In the genomic region with DNA sequence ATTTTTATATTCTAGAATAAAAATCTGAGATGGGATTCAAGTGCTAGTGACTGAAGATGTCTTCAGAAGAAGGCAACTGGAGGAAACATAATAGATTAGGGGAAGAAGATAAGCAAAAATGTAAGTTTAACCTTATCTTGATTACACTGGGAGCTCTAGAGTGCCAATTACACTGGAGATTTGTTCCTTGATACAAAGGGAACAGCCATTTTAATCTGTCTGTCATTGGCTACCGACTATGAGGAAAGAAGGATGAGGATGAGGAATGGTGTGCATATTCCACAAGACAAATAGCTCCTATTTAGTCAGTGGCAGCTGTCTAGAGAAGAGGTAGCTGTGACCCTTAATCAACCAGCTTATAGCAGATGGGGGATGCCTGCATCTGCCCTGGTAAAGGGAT, we compare ENCODE assay signal across 1 cellular context.
TF ChIP-seq lines count a peak whose summit lies in the region.

No MANE protein-coding gene starts in this region.

TF ChIP-seq in H1, 55 proteins besides CTCF, POLR2A, EP300 and RAD21 (continued from another document):
- TF ChIP-seq, protein P1, sequence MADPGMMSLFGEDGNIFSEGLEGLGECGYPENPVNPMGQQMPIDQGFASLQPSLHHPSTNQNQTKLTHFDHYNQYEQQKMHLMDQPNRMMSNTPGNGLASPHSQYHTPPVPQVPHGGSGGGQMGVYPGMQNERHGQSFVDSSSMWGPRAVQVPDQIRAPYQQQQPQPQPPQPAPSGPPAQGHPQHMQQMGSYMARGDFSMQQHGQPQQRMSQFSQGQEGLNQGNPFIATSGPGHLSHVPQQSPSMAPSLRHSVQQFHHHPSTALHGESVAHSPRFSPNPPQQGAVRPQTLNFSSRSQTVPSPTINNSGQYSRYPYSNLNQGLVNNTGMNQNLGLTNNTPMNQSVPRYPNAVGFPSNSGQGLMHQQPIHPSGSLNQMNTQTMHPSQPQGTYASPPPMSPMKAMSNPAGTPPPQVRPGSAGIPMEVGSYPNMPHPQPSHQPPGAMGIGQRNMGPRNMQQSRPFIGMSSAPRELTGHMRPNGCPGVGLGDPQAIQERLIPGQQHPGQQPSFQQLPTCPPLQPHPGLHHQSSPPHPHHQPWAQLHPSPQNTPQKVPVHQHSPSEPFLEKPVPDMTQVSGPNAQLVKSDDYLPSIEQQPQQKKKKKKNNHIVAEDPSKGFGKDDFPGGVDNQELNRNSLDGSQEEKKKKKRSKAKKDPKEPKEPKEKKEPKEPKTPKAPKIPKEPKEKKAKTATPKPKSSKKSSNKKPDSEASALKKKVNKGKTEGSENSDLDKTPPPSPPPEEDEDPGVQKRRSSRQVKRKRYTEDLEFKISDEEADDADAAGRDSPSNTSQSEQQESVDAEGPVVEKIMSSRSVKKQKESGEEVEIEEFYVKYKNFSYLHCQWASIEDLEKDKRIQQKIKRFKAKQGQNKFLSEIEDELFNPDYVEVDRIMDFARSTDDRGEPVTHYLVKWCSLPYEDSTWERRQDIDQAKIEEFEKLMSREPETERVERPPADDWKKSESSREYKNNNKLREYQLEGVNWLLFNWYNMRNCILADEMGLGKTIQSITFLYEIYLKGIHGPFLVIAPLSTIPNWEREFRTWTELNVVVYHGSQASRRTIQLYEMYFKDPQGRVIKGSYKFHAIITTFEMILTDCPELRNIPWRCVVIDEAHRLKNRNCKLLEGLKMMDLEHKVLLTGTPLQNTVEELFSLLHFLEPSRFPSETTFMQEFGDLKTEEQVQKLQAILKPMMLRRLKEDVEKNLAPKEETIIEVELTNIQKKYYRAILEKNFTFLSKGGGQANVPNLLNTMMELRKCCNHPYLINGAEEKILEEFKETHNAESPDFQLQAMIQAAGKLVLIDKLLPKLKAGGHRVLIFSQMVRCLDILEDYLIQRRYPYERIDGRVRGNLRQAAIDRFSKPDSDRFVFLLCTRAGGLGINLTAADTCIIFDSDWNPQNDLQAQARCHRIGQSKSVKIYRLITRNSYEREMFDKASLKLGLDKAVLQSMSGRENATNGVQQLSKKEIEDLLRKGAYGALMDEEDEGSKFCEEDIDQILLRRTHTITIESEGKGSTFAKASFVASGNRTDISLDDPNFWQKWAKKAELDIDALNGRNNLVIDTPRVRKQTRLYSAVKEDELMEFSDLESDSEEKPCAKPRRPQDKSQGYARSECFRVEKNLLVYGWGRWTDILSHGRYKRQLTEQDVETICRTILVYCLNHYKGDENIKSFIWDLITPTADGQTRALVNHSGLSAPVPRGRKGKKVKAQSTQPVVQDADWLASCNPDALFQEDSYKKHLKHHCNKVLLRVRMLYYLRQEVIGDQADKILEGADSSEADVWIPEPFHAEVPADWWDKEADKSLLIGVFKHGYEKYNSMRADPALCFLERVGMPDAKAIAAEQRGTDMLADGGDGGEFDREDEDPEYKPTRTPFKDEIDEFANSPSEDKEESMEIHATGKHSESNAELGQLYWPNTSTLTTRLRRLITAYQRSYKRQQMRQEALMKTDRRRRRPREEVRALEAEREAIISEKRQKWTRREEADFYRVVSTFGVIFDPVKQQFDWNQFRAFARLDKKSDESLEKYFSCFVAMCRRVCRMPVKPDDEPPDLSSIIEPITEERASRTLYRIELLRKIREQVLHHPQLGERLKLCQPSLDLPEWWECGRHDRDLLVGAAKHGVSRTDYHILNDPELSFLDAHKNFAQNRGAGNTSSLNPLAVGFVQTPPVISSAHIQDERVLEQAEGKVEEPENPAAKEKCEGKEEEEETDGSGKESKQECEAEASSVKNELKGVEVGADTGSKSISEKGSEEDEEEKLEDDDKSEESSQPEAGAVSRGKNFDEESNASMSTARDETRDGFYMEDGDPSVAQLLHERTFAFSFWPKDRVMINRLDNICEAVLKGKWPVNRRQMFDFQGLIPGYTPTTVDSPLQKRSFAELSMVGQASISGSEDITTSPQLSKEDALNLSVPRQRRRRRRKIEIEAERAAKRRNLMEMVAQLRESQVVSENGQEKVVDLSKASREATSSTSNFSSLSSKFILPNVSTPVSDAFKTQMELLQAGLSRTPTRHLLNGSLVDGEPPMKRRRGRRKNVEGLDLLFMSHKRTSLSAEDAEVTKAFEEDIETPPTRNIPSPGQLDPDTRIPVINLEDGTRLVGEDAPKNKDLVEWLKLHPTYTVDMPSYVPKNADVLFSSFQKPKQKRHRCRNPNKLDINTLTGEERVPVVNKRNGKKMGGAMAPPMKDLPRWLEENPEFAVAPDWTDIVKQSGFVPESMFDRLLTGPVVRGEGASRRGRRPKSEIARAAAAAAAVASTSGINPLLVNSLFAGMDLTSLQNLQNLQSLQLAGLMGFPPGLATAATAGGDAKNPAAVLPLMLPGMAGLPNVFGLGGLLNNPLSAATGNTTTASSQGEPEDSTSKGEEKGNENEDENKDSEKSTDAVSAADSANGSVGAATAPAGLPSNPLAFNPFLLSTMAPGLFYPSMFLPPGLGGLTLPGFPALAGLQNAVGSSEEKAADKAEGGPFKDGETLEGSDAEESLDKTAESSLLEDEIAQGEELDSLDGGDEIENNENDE (IDR thresholded peaks at IDR 0.05; ENCODE audit: insufficient replicate concordance, low read length), result no peak
- TF ChIP-seq, protein P2, sequence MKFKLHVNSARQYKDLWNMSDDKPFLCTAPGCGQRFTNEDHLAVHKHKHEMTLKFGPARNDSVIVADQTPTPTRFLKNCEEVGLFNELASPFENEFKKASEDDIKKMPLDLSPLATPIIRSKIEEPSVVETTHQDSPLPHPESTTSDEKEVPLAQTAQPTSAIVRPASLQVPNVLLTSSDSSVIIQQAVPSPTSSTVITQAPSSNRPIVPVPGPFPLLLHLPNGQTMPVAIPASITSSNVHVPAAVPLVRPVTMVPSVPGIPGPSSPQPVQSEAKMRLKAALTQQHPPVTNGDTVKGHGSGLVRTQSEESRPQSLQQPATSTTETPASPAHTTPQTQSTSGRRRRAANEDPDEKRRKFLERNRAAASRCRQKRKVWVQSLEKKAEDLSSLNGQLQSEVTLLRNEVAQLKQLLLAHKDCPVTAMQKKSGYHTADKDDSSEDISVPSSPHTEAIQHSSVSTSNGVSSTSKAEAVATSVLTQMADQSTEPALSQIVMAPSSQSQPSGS (IDR thresholded peaks at IDR 0.05; ENCODE audit: low read length), result no peak
- TF ChIP-seq CBX8 (IDR thresholded peaks at IDR 0.05; ENCODE audit: borderline replicate concordance, low read depth, low read length) (no peak), GABPA (IDR thresholded peaks at IDR 0.05; ENCODE audit: borderline replicate concordance, insufficient read depth, low read length) (no peak), CHD1 (IDR thresholded peaks at IDR 0.05; ENCODE audit: low read depth, low read length) (no peak), CEBPB (IDR thresholded peaks at IDR 0.05; ENCODE audit: low read depth, low read length) (no peak), SIN3A (conservative IDR thresholded peaks at IDR 0.05 in 1 of 2, IDR thresholded peaks at IDR 0.05 in 1 of 2; ENCODE audit: low read depth in 1 of 2, low read length in 2 of 2) (no peak), BACH1 (IDR thresholded peaks at IDR 0.05; ENCODE audit: low read length) (no peak), RBBP5 (IDR thresholded peaks at IDR 0.05; ENCODE audit: borderline replicate concordance, low read depth, low read length) (no peak), TAF1 (IDR thresholded peaks at IDR 0.05; ENCODE audit: low read depth, low read length) (no peak), SP2 (IDR thresholded peaks at IDR 0.05; ENCODE audit: low read length) (no peak), BRCA1 (IDR thresholded peaks at IDR 0.05; ENCODE audit: low read depth, low read length) (no peak)
- TF ChIP-seq, protein P3, sequence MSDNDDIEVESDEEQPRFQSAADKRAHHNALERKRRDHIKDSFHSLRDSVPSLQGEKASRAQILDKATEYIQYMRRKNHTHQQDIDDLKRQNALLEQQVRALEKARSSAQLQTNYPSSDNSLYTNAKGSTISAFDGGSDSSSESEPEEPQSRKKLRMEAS (IDR thresholded peaks at IDR 0.05), result no peak
